Comparison of ENCODE assay signal across 9 cellular contexts in genomic region chr3:169390310-169390731, GRCh38.
DNase-seq lines count a peak whose midpoint lies in the region; ATAC-seq and TF ChIP-seq lines count a peak whose summit lies in the region.
"Had no signal": no experiment of that assay in that cellular context is flagged by ENCODE, and none has a peak within 500 bp of the region (broad histone marks: within the 10 kb centered on the region; RNA-seq: fewer than 3 reads in every experiment).

No MANE protein-coding gene starts in this region.

- H3K4me3 Mint-ChIP-seq in activated CD4-positive, alpha-beta memory T cell treated with anti-CD3 and anti-CD28 coated beads, Interleukin-2, amount 10 ng/mL, durations not matched to agents 7 days and 5 days = no peak overlapping the region
- no peak overlapping the region for H3K4me3 Mint-ChIP-seq in CD14-positive monocyte
- H3K4me3 Mint-ChIP-seq: IgD-negative memory B cell had no signal

- no peaks in the 10 kb centered on the region for H3K4me1 ChIP-seq in mesodermal cell (ENCODE audit: control insufficient read depth, insufficient read depth, low read length, poor library complexity, severe bottlenecking)

- H3K36me3 Mint-ChIP-seq in activated CD4-positive, alpha-beta memory T cell treated with anti-CD3 and anti-CD28 coated beads, Interleukin-2, amount 10 ng/mL, durations not matched to agents 7 days and 5 days (ENCODE audit: low read depth) = no peaks in the 10 kb centered on the region
- no peaks in the 10 kb centered on the region for H3K36me3 Mint-ChIP-seq in CD14-positive monocyte

- H3K36me3 ChIP-seq in mesodermal cell (ENCODE audit: control insufficient read depth, insufficient read depth, low read length) = no peaks in the 10 kb centered on the region

- TF ChIP-seq CTCF in CD14-positive monocyte (IDR thresholded peaks at IDR 0.05) = no peak

- intact Hi-C loops in CD14-positive monocyte (cut with micrococcal nuclease) = no loop called here

- no peaks in the 10 kb centered on the region for H3K4me1 Mint-ChIP-seq in activated CD4-positive, alpha-beta memory T cell treated with anti-CD3 and anti-CD28 coated beads, Interleukin-2, amount 10 ng/mL, durations not matched to agents 7 days and 5 days
- peaks cover 12% of the 10 kb centered on the region for H3K4me1 Mint-ChIP-seq in CD14-positive monocyte
- H3K4me1 Mint-ChIP-seq: IgD-negative memory B cell had no signal

- no peak overlapping the region for H3K27ac Mint-ChIP-seq in activated CD4-positive, alpha-beta memory T cell treated with anti-CD3 and anti-CD28 coated beads, Interleukin-2, amount 10 ng/mL, durations not matched to agents 7 days and 5 days
- H3K27ac Mint-ChIP-seq in CD14-positive monocyte = no peak overlapping the region
- H3K27ac Mint-ChIP-seq: IgD-negative memory B cell had no signal

- peaks cover 2% of the 10 kb centered on the region for H3K27me3 Mint-ChIP-seq in activated CD4-positive, alpha-beta memory T cell treated with anti-CD3 and anti-CD28 coated beads, Interleukin-2, amount 10 ng/mL, durations not matched to agents 7 days and 5 days
- peaks cover 7 to 14% (median 8%) of the 10 kb centered on the region in 3 donors for H3K27me3 Mint-ChIP-seq in CD14-positive monocyte (ENCODE audit: low read depth in 3 of 3)

- no peaks in the 10 kb centered on the region for H3K9me3 Mint-ChIP-seq in activated CD4-positive, alpha-beta memory T cell treated with anti-CD3 and anti-CD28 coated beads, Interleukin-2, amount 10 ng/mL, durations not matched to agents 7 days and 5 days
- H3K9me3 Mint-ChIP-seq in CD14-positive monocyte = peaks cover 0 to 2% (median 0%) of the 10 kb centered on the region in 7 donors
- H3K9me3 Mint-ChIP-seq: IgD-negative memory B cell had no signal

- POLR2A ChIA-PET in activated CD4-positive, alpha-beta memory T cell treated with anti-CD3 and anti-CD28 coated beads, Interleukin-2, amount 10 ng/mL, durations not matched to agents 7 days and 5 days (lab: Charles Lee) = no interaction called here

- peak overlapping the region; percentile 26 for H3K27ac ChIP-seq in mesodermal cell (ENCODE audit: low read depth, low read length, severe bottlenecking)

- H3K9me3 ChIP-seq in mesodermal cell (ENCODE audit: control insufficient read depth, low read length) = no peaks in the 10 kb centered on the region

- WGBS in mesodermal cell (ENCODE audit: insufficient coverage in 2 of 2), 2 experiments = no CpG with 5 or more reads among the region's 1 CpG

- ATAC-seq in GM19025 (IDR thresholded peaks at IDR 0.05; ENCODE audit: low read depth, unreplicated experiment) = peak; percentile 64
- peak; percentile 92 for ATAC-seq in HG02885 (IDR thresholded peaks at IDR 0.05; ENCODE audit: poor library complexity, unreplicated experiment)

- no peak overlapping the region for H3K4me3 ChIP-seq in mesodermal cell (ENCODE audit: extremely low read depth, insufficient read depth, low read length, poor library complexity, severe bottlenecking)

- CTCF ChIA-PET in activated CD4-positive, alpha-beta memory T cell treated with anti-CD3 and anti-CD28 coated beads, Interleukin-2, amount 10 ng/mL, durations not matched to agents 7 days and 5 days (lab: Charles Lee) = no interaction called here

- peak; percentile 34 for DNase-seq in RPMI8226
- no peak for DNase-seq in activated CD4-positive, alpha-beta memory T cell treated with anti-CD3 and anti-CD28 coated beads, Interleukin-2, amount 10 ng/mL, durations not matched to agents 7 days and 5 days
- no peak for DNase-seq in NCI-H446 treated with DMSO at 0.1 percent for 48 hours (lab: John Stamatoyannopoulos, UW)
- DNase-seq in CD14-positive monocyte (ENCODE audit: low spot score) = no peak
- DNase-seq in NCI-H510A (lab: John Stamatoyannopoulos, UW) = no peak
